Comparison of ENCODE assay signal across 8 cellular contexts in genomic region chr16:24516900-24517669, GRCh38. TPM values are rescaled to one million over a fixed set of nuclear protein-coding genes. Genes with fewer than 3 reads are reported as not detected.
A peak's percentile ranks its signal among the peaks of the same experiment; 100 is the strongest.
DNase-seq lines count a peak whose midpoint lies in the region; ATAC-seq, FAIRE-seq and TF ChIP-seq lines count a peak whose summit lies in the region.

No MANE protein-coding gene starts in this region.

- H3K4me1 ChIP-seq in hepatocyte (ENCODE audit: insufficient read depth): no peaks in the 10 kb centered on the region

- no peak for DNase-seq in GM12892 (ENCODE audit: insufficient read length)
- peak; percentile 84 for DNase-seq in NCI-H2107 treated with DMSO at 0.1 percent for 48 hours (lab: John Stamatoyannopoulos, UW; ENCODE audit: unreplicated experiment)
- peak; percentile 83 for DNase-seq in astrocyte of the spinal cord (ENCODE audit: low read depth, low spot score)
- DNase-seq in hepatocyte (ENCODE audit: low spot score): peak; percentile 90
- DNase-seq in skeletal muscle cell (ENCODE audit: low read depth): peak; percentile 42

- WGBS in hepatocyte (ENCODE audit: low lambda C conversion rate, missing lambda C conversion rate): 41% methylated on average over 20 of the region's 20 CpGs

- TF ChIP-seq CTCF in astrocyte of the spinal cord (IDR thresholded peaks at IDR 0.05; ENCODE audit: low read depth, low read length) (peak; percentile 94), hepatocyte (IDR thresholded peaks at IDR 0.05; ENCODE audit: poor library complexity) (peak; percentile 90)

- in situ Hi-C loops in astrocyte of the spinal cord (cut with HindIII; ENCODE audit: low sequenced_read_pairs): no loop called here

- H3K27ac ChIP-seq in hepatocyte: no peak overlapping the region

- H3K9me3 ChIP-seq in hepatocyte (ENCODE audit: low read depth): no peaks in the 10 kb centered on the region

- H3K4me3 ChIP-seq in astrocyte of the spinal cord (ENCODE audit: low read depth, low read length) (no peak overlapping the region), hepatocyte (no peak overlapping the region), skeletal muscle cell (ENCODE audit: low read depth, low read length) (no peak overlapping the region)

- peak overlapping the region; percentile 58 for H3K4me2 ChIP-seq in hepatocyte

- no peaks in the 10 kb centered on the region for H3K27me3 ChIP-seq in hepatocyte

- FAIRE-seq in GM12892 (lab: Jason Lieb, UNC) (peak; percentile 44), TTC549 (lab: Jason Lieb, UNC) (peak; percentile 65)

- H3K9me2 ChIP-seq in hepatocyte (replicated peaks; ENCODE audit: insufficient read depth): no peaks in the 10 kb centered on the region

- H4K20me1 ChIP-seq in hepatocyte (ENCODE audit: insufficient read depth, poor library complexity, severe bottlenecking): no peaks in the 10 kb centered on the region

- H3K79me2 ChIP-seq in hepatocyte: no peaks in the 10 kb centered on the region

- no peak overlapping the region for H2AFZ ChIP-seq in hepatocyte

- ATAC-seq in HG02840 (IDR thresholded peaks at IDR 0.05; ENCODE audit: low FRiP score, unreplicated experiment) (no peak), GM18502 (IDR thresholded peaks at IDR 0.05; ENCODE audit: poor library complexity, unreplicated experiment) (no peak)

- no peak for TF ChIP-seq POLR2A in GM12892 (IDR thresholded peaks at IDR 0.05; ENCODE audit: low read depth, low read length)

- H3K36me3 ChIP-seq in hepatocyte (replicated peaks; ENCODE audit: insufficient read depth, low read depth): no peaks in the 10 kb centered on the region

RNA-seq across cellular contexts. Expression of gene RBBP6, which starts 22.3 kb away (rescaled TPM):
- polyA plus RNA-seq in GM12892 (2012; ENCODE audit: missing spikeins): 43.9 TPM
- total RNA-seq in hepatocyte: 41.4 and 43.7 TPM in 2 replicates
- 45.6 and 62.1 TPM in 2 replicates for polyA plus RNA-seq in hepatocyte
